ENCODE assay signal across 15 cellular contexts in genomic region chr20:51860015-51860882, GRCh38. TPM values are rescaled to one million over a fixed set of nuclear protein-coding genes. Genes with fewer than 3 reads are reported as not detected.
DNase-seq lines count a peak whose midpoint lies in the region; ATAC-seq and TF ChIP-seq lines count a peak whose summit lies in the region.
"Had no signal": no experiment of that assay in that cellular context is flagged by ENCODE, and none has a peak within 500 bp of the region (broad histone marks: within the 10 kb centered on the region; RNA-seq: fewer than 3 reads in every experiment).

No MANE protein-coding gene starts in this region.

- no peak overlapping the region for H2BK120ac ChIP-seq in mesendoderm (ENCODE audit: low read depth, low read length)

- no peak for ATAC-seq in natural killer cell treated with Interleukin-12 subunit alpha and Interleukin-12 subunit beta and Interleukin-15 and Interleukin-18, amount 100 ng/mL, for 72 hours
- ATAC-seq: stimulated activated naive CD8-positive, alpha-beta T cell treated with anti-CD3 and anti-CD28 coated beads, Interleukin-15, Interleukin-2, amounts not matched to agents 100 U/mL and 50 U/mL, for 24 hours had no signal

- H2BK15ac ChIP-seq in mesendoderm (replicated peaks; ENCODE audit: low read depth) = no peak overlapping the region

- peak; percentile 84 for DNase-seq in EH (ENCODE audit: low read depth)
- DNase-seq in NT2/D1 (ENCODE audit: low read depth, low spot score) = no peak
- peak; percentile 55 to 88 for DNase-seq in fibroblast of lung (ENCODE audit: low read depth in 2 of 2)
- peak; percentile 84 for DNase-seq in osteoblast (ENCODE audit: insufficient read length, low spot score, missing footprints)
- DNase-seq in natural killer cell treated with Interleukin-12 subunit alpha and Interleukin-12 subunit beta and Interleukin-15 and Interleukin-18, amount 100 ng/mL, for 72 hours (ENCODE audit: low spot score) = no peak
- no peak for DNase-seq in ureter (ENCODE audit: low spot score)
- DNase-seq in CD14-positive monocyte (ENCODE audit: low spot score) = no peak
- DNase-seq in mesendoderm = no peak
- DNase-seq: activated CD4-positive, alpha-beta T cell treated with anti-CD3 and anti-CD28 coated beads, Interleukin-2, amount 50 U/mL, for 48 hours; NCI-H2029 treated with DMSO at 0.1 percent for 48 hours; occipital lobe; stimulated activated CD4-positive, alpha-beta T cell treated with anti-CD3 and anti-CD28 coated beads, Interleukin-2, amount 100 ng/mL, for 48 hours; stimulated activated naive CD8-positive, alpha-beta T cell treated with anti-CD3 and anti-CD28 coated beads, Interleukin-15, Interleukin-2, amounts not matched to agents 100 U/mL and 50 U/mL, for 24 hours had no signal

- no peak overlapping the region for H2AFZ ChIP-seq in fibroblast of lung (ENCODE audit: low read length)
- no peak overlapping the region for H2AFZ ChIP-seq in osteoblast (ENCODE audit: low read length)

- H3K79me2 ChIP-seq in fibroblast of lung (ENCODE audit: control insufficient read depth, insufficient read depth, low read length) (no peaks in the 10 kb centered on the region), osteoblast (ENCODE audit: insufficient read depth, low read length) (no peaks in the 10 kb centered on the region), mesendoderm (ENCODE audit: control insufficient read depth, insufficient read depth, low read length) (no peaks in the 10 kb centered on the region)

- no peak overlapping the region for H4K5ac ChIP-seq in mesendoderm (ENCODE audit: low read length)

- H3K9me3 Mint-ChIP-seq in natural killer cell treated with Interleukin-12 subunit alpha and Interleukin-12 subunit beta and Interleukin-15 and Interleukin-18, amount 100 ng/mL, for 72 hours = no peaks in the 10 kb centered on the region
- H3K9me3 Mint-ChIP-seq in CD14-positive monocyte = peaks cover 0 to 3% (median 0%) of the 10 kb centered on the region in 7 donors
- H3K9me3 Mint-ChIP-seq: central memory CD8-positive, alpha-beta T cell had no signal

- no peak overlapping the region for H3K23ac ChIP-seq in mesendoderm (ENCODE audit: low read length)

- peaks cover 2 to 11% of the 10 kb centered on the region in 2 donors for H3K27me3 Mint-ChIP-seq in natural killer cell treated with Interleukin-12 subunit alpha and Interleukin-12 subunit beta and Interleukin-15 and Interleukin-18, amount 100 ng/mL, for 72 hours
- H3K27me3 Mint-ChIP-seq in CD14-positive monocyte (ENCODE audit: low read depth in 3 of 3) = peaks cover 2 to 10% (median 2%) of the 10 kb centered on the region in 3 donors

- H3K27me3 ChIP-seq in NT2/D1 (ENCODE audit: insufficient read depth, insufficient read length) (no peaks in the 10 kb centered on the region), fibroblast of lung (ENCODE audit: control insufficient read depth, insufficient read depth, low read length) (no peaks in the 10 kb centered on the region), osteoblast (ENCODE audit: insufficient read depth, low read length) (no peaks in the 10 kb centered on the region), mesendoderm (ENCODE audit: insufficient read depth, low read length, poor library complexity) (no peaks in the 10 kb centered on the region)

- H3K4me1 ChIP-seq in NT2/D1 (ENCODE audit: insufficient read depth, insufficient read length) (no peaks in the 10 kb centered on the region), fibroblast of lung (ENCODE audit: control insufficient read depth, extremely low read depth, insufficient read depth, low read length) (no peaks in the 10 kb centered on the region), osteoblast (ENCODE audit: insufficient read depth, low read length) (peaks cover 10% of the 10 kb centered on the region), mesendoderm (ENCODE audit: control insufficient read depth, low read depth, low read length) (no peaks in the 10 kb centered on the region)
- H3K4me1 ChIP-seq: esophagus muscularis mucosa had no signal

- H4K20me1 ChIP-seq in fibroblast of lung (ENCODE audit: control insufficient read depth, extremely low read depth, insufficient read depth, low read length) (no peaks in the 10 kb centered on the region), osteoblast (ENCODE audit: insufficient read depth, low read length) (no peaks in the 10 kb centered on the region)

- H3K79me1 ChIP-seq in mesendoderm (ENCODE audit: low read length) = no peaks in the 10 kb centered on the region

- no peak overlapping the region for H3K4me3 Mint-ChIP-seq in natural killer cell treated with Interleukin-12 subunit alpha and Interleukin-12 subunit beta and Interleukin-15 and Interleukin-18, amount 100 ng/mL, for 72 hours
- H3K4me3 Mint-ChIP-seq in CD14-positive monocyte = no peak overlapping the region
- H3K4me3 Mint-ChIP-seq: central memory CD8-positive, alpha-beta T cell had no signal

- peaks cover 37% of the 10 kb centered on the region for H3K36me3 ChIP-seq in NT2/D1 (ENCODE audit: insufficient read depth, insufficient read length, low read length)
- H3K36me3 ChIP-seq in fibroblast of lung (ENCODE audit: control insufficient read depth, insufficient read depth, low read length) = no peaks in the 10 kb centered on the region
- H3K36me3 ChIP-seq in osteoblast (ENCODE audit: insufficient read depth, low read length) = no peaks in the 10 kb centered on the region
- no peaks in the 10 kb centered on the region for H3K36me3 ChIP-seq in mesendoderm (ENCODE audit: control insufficient read depth, insufficient read depth, low read length)
- H3K36me3 ChIP-seq: esophagus muscularis mucosa had no signal

- H3K18ac ChIP-seq in mesendoderm (ENCODE audit: low read length) = no peak overlapping the region

- H3K4me2 ChIP-seq in fibroblast of lung (ENCODE audit: extremely low read depth, insufficient read depth, low read length) (no peak overlapping the region), osteoblast (ENCODE audit: insufficient read depth, low read length) (peak overlapping the region; percentile 5), mesendoderm (ENCODE audit: low read length) (no peak overlapping the region)

- H4K8ac ChIP-seq in mesendoderm (ENCODE audit: low read depth, low read length) = no peak overlapping the region

- intact Hi-C loops in CD14-positive monocyte (cut with micrococcal nuclease) = no loop called here

- H3K4me3 ChIP-seq in NT2/D1 (ENCODE audit: insufficient read length, low read depth) = no peak overlapping the region
- no peak overlapping the region for H3K4me3 ChIP-seq in fibroblast of lung (replicated peaks in 1 of 4; ENCODE audit: control extremely low read depth in 1 of 4, insufficient read depth in 1 of 4, low read depth in 3 of 4, low read length in 4 of 4)
- H3K4me3 ChIP-seq in osteoblast (ENCODE audit: insufficient read depth, low read length) = no peak overlapping the region
- no peak overlapping the region for H3K4me3 ChIP-seq in mesendoderm (ENCODE audit: low read length)
- H3K4me3 ChIP-seq: esophagus muscularis mucosa had no signal

- H3K4ac ChIP-seq in mesendoderm (ENCODE audit: low read depth, low read length) = no peak overlapping the region

- H3K4me1 Mint-ChIP-seq in natural killer cell treated with Interleukin-12 subunit alpha and Interleukin-12 subunit beta and Interleukin-15 and Interleukin-18, amount 100 ng/mL, for 72 hours (ENCODE audit: low read depth in 2 of 2) = no peaks in the 10 kb centered on the region
- H3K4me1 Mint-ChIP-seq in CD14-positive monocyte = no peaks in the 10 kb centered on the region
- H3K4me1 Mint-ChIP-seq: central memory CD8-positive, alpha-beta T cell had no signal

- no peak for TF ChIP-seq CTCF in fibroblast of lung (conservative IDR thresholded peaks at IDR 0.05 in 1 of 2, IDR thresholded peaks at IDR 0.05 in 1 of 2; ENCODE audit: low read depth in 1 of 2, low read length in 2 of 2)
- TF ChIP-seq CTCF in osteoblast (IDR thresholded peaks at IDR 0.05; ENCODE audit: extremely low read depth, low read depth, low read length) = no peak
- TF ChIP-seq CTCF in CD14-positive monocyte (IDR thresholded peaks at IDR 0.05) = no peak

- H3K56ac ChIP-seq in mesendoderm (ENCODE audit: low read length) = no peak overlapping the region

- H3K27ac ChIP-seq in fibroblast of lung (ENCODE audit: insufficient read depth, low read length) (no peak overlapping the region), osteoblast (ENCODE audit: low read depth, low read length) (peak overlapping the region; percentile 55), mesendoderm (ENCODE audit: low read depth, low read length) (no peak overlapping the region)
- H3K27ac ChIP-seq: esophagus muscularis mucosa had no signal

- no peak overlapping the region for H2AK5ac ChIP-seq in mesendoderm (ENCODE audit: low read length)

- H3K9me3 ChIP-seq in NT2/D1 (ENCODE audit: insufficient read depth, low read length) (no peaks in the 10 kb centered on the region), fibroblast of lung (ENCODE audit: control insufficient read depth, insufficient read depth, low read depth, low read length) (no peaks in the 10 kb centered on the region), osteoblast (ENCODE audit: low read depth, low read length) (no peaks in the 10 kb centered on the region)
- H3K9me3 ChIP-seq: esophagus muscularis mucosa had no signal

- H3K9ac ChIP-seq in NT2/D1 (ENCODE audit: insufficient read length, low read depth) = peak overlapping the region; percentile 28
- no peak overlapping the region for H3K9ac ChIP-seq in fibroblast of lung (ENCODE audit: insufficient read depth, low read length)
- no peak overlapping the region for H3K9ac ChIP-seq in mesendoderm (ENCODE audit: low read length)

- H2BK5ac ChIP-seq in mesendoderm (ENCODE audit: low read length) = no peak overlapping the region

- no peak overlapping the region for H3K27ac Mint-ChIP-seq in natural killer cell treated with Interleukin-12 subunit alpha and Interleukin-12 subunit beta and Interleukin-15 and Interleukin-18, amount 100 ng/mL, for 72 hours
- H3K27ac Mint-ChIP-seq in CD14-positive monocyte = no peak overlapping the region

- WGBS in mesendoderm (ENCODE audit: extremely low coverage, insufficient coverage, low lambda C conversion rate) = no CpG with 5 or more reads among the region's 6 CpGs

- no peaks in the 10 kb centered on the region for H3K36me3 Mint-ChIP-seq in natural killer cell treated with Interleukin-12 subunit alpha and Interleukin-12 subunit beta and Interleukin-15 and Interleukin-18, amount 100 ng/mL, for 72 hours
- no peaks in the 10 kb centered on the region for H3K36me3 Mint-ChIP-seq in CD14-positive monocyte

RNA-seq across cellular contexts. Expression of gene SALL4, which starts 57.9 kb away (rescaled TPM):
- total RNA-seq in fibroblast of lung (0.51 and 1.5 TPM in 2 replicates), osteoblast (3.3 and 3.5 TPM in 2 replicates), ureter (2.3 TPM)
- polyA plus RNA-seq in fibroblast of lung (0.15 and 0.32 TPM in 2 replicates), CD14-positive monocyte (not detected)
- 0.02 and 0.15 TPM in 2 replicates for polyA plus RNA-seq in fibroblast of lung (2012)
- polyA minus RNA-seq in fibroblast of lung (ENCODE audit: low replicate concordance) = 0.82 TPM in 1 of 2 replicates, not detected in the other
- 1 to 10 TPM in 1 of 2 donors, not detected in 1; 2.0 TPM for total RNA-seq in natural killer cell treated with Interleukin-12 subunit alpha and Interleukin-12 subunit beta and Interleukin-15 and Interleukin-18, amount 100 ng/mL, for 72 hours
- 92.3 TPM for polyA plus RNA-seq in mesendoderm (2013, experiment 1 of 2)
- 94.0 TPM for polyA plus RNA-seq in mesendoderm (2013, experiment 2 of 2)
- total RNA-seq: esophagus muscularis mucosa had no signal

Comparison
In these comparisons a context has a peak if more than half of its experiments do, and no peak if none do; other contexts are left out.
1. DNase-seq: peak in EH (single experiment), fibroblast of lung (2 of 2) and osteoblast (single experiment); none in NT2/D1 (single experiment), natural killer cell treated with Interleukin-12 subunit alpha and Interleukin-12 subunit beta and Interleukin-15 and Interleukin-18, amount 100 ng/mL, for 72 hours (single experiment), ureter (single experiment), CD14-positive monocyte (single experiment) and mesendoderm (single experiment).